8 cellular contexts compared by ENCODE assay signal in the genomic region with DNA sequence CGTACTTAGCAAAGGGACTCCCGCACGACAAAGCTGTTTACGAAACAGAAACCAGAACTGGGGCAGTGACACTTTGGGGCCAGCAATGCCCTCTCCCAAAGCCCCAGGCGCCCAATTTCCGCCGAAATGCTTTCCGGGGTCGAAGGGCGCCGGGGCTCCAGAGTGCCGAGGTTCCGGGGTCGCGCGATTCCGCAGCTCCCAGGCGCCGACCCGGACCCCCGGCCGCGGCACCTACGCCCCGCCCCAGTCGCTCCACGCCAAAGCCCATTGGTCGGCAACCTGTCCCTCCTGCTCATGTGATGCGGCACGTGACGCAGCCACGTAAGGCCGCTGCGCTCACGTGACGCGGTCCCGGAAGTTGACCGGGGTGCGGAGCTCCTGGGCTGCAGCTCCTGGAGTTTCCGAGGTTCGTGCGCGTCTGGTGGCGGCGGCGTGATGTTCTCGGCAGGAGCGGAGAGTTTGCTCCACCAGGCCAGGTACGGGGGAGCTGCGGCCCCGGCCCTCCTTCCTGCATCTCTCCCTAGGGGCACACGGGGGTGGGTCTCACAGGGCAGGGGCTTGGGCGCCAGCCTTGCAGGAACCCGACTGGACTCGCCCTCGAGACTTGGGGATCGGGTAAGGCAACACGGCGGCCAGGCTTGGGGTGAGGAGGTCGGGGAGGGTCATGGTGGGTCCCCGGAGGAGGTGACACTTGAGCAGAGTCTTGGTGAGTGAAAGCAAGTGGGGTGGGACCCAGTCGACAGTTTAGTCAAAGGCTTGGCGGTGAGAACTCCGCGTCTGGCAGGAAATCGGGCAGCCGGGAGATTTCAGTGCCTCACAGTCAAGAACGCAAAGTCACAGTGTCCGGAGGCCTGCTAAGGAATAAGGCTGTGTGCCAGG. TPM values are rescaled to one million over a fixed set of nuclear protein-coding genes. Genes with fewer than 3 reads are reported as not detected.
DNase-seq lines count a peak whose midpoint lies in the region; ATAC-seq and TF ChIP-seq lines count a peak whose summit lies in the region.

A gene with protein sequence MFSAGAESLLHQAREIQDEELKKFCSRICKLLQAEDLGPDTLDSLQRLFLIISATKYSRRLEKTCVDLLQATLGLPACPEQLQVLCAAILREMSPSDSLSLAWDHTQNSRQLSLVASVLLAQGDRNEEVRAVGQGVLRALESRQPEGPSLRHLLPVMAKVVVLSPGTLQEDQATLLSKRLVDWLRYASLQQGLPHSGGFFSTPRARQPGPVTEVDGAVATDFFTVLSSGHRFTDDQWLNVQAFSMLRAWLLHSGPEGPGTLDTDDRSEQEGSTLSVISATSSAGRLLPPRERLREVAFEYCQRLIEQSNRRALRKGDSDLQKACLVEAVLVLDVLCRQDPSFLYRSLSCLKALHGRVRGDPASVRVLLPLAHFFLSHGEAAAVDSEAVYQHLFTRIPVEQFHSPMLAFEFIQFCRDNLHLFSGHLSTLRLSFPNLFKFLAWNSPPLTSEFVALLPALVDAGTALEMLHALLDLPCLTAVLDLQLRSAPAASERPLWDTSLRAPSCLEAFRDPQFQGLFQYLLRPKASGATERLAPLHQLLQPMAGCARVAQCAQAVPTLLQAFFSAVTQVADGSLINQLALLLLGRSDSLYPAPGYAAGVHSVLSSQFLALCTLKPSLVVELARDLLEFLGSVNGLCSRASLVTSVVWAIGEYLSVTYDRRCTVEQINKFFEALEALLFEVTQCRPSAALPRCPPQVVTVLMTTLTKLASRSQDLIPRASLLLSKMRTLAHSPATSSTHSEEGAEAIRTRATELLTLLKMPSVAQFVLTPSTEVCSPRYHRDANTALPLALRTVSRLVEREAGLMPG (plus strand): TSS at position 343 of the 879 bp plus-strand sequence. CDS start 93 bp downstream, at position 436.

- peaks cover 11% of the 10 kb centered on the region for H3K4me1 ChIP-seq in psoas muscle
- H3K4me1 ChIP-seq in urinary bladder (ENCODE audit: insufficient read depth): no peaks in the 10 kb centered on the region

- DNase-seq in NCI-H187 (lab: John Stamatoyannopoulos, UW): peak; percentile 70 to 88
- DNase-seq in anterior cingulate cortex (lab: John Stamatoyannopoulos, UW): peak; percentile 65 to 98 (median 94)
- DNase-seq in left ventricle myocardium superior: peak; percentile 99
- DNase-seq in psoas muscle: peak; percentile 97 to 98

- no peaks in the 10 kb centered on the region for H3K9me3 ChIP-seq in psoas muscle

- H3K27ac ChIP-seq in psoas muscle (peak within 1 kb of the TSS; percentile 96), urinary bladder (ENCODE audit: low read depth) (peak within 1 kb of the TSS; percentile 92)

- peak; percentile 95 for TF ChIP-seq POLR2A in GM18505 (IDR thresholded peaks at IDR 0.05; ENCODE audit: borderline replicate concordance, extremely low read depth, insufficient read depth, insufficient read length)

- peak within 1 kb of the TSS; percentile 97 for H3K4me3 ChIP-seq in psoas muscle
- H3K4me3 ChIP-seq in urinary bladder (ENCODE audit: low read depth, low read length): peak within 1 kb of the TSS; percentile 77

- H3K27me3 ChIP-seq in psoas muscle (ENCODE audit: insufficient read depth in 3 of 3, low read length in 2 of 3): no peaks in the 10 kb centered on the region

- peaks cover 0 to 17% of the 10 kb centered on the region in 2 donors for H3K36me3 ChIP-seq in psoas muscle (ENCODE audit: insufficient read depth in 1 of 2, low read depth in 1 of 2)
- peaks cover 3% of the 10 kb centered on the region for H3K36me3 ChIP-seq in urinary bladder (ENCODE audit: insufficient read depth)

- WGBS in psoas muscle, 3 donors: 0% methylated on average over 68 to 70 of the region's 70 CpGs
- WGBS in urinary bladder: under 1% methylated on average over 70 of the region's 70 CpGs

- ATAC-seq in GM18505 (IDR thresholded peaks at IDR 0.05; ENCODE audit: unreplicated experiment): peak; percentile 87
- peak; percentile 86 for ATAC-seq in HG02943 (IDR thresholded peaks at IDR 0.05; ENCODE audit: low read depth, unreplicated experiment)
- ATAC-seq in left ventricle myocardium superior: peak; percentile 98
- peak; percentile 98 to 99 (median 98) for ATAC-seq in psoas muscle

- intact Hi-C loops in T-helper 2 cell treated with Interferon-gamma antibody and Interleukin-4, amounts not matched to agents 100 ng/mL and 5 ng/mL, for 36 hours (cut with micrococcal nuclease): loop anchor here (1.0 kb wide), 4 partner anchors 17 to 134 kb away; no protein-coding TSS in a partner anchor
- intact Hi-C loops in left ventricle myocardium superior (cut with micrococcal nuclease): no loop called here
- intact Hi-C loops in psoas muscle (cut with DNase I): loop anchor here in 1 of 2 donors (2.0 kb wide), 1 partner anchor 25 kb away; no protein-coding TSS in a partner anchor

- TF ChIP-seq CTCF in psoas muscle (IDR thresholded peaks at IDR 0.05): no peak

RNA-seq across cellular contexts. Expression of the gene that starts here (rescaled TPM):
- total RNA-seq in T-helper 2 cell treated with Interferon-gamma antibody and Interleukin-4, amounts not matched to agents 100 ng/mL and 5 ng/mL, for 36 hours: 60.4 and 66.3 TPM in 2 replicates
- total RNA-seq in left ventricle myocardium superior (10.5 TPM), psoas muscle (10 to 100 TPM in 1 of 4 donors, 1 to 10 TPM in 3; 6.6 to 20.1 (median 8.7) TPM), urinary bladder (15.8 TPM)
- polyA plus RNA-seq in psoas muscle (10 to 100 TPM; 12.1 to 19.2 (median 15.2) TPM), urinary bladder (29.3 TPM)

Comparison
In these comparisons a context has a peak if more than half of its experiments do, and no peak if none do; other contexts are left out.
1. Peak in every context shown above with its lines: DNase-seq, ATAC-seq, H3K4me3 ChIP-seq and H3K27ac ChIP-seq.